In genomic region chr1:30977105-30977504, GRCh38 we compare ENCODE assay signal across 10 cellular contexts.
DNase-seq lines count a peak whose midpoint lies in the region; ATAC-seq and TF ChIP-seq lines count a peak whose summit lies in the region.
"Had no signal": no experiment of that assay in that cellular context is flagged by ENCODE, and none has a peak within 500 bp of the region (broad histone marks: within the 10 kb centered on the region; RNA-seq: fewer than 3 reads in every experiment).

No MANE protein-coding gene starts in this region.

- TF ChIP-seq CTCF in HFFc6 (IDR thresholded peaks at IDR 0.05) (peak; percentile 54), astrocyte of the spinal cord (IDR thresholded peaks at IDR 0.05; ENCODE audit: low read depth, low read length) (peak; percentile 37)

- H3K9me3 ChIP-seq in CD4-positive, alpha-beta memory T cell (ENCODE audit: control insufficient read depth in 1 of 2, low read length in 2 of 2) = no peaks in the 10 kb centered on the region
- H3K9me3 ChIP-seq in naive thymus-derived CD4-positive, alpha-beta T cell (ENCODE audit: control insufficient read depth in 2 of 3, low read length in 3 of 3) = no peaks in the 10 kb centered on the region

- H3K27me3 ChIP-seq in CD4-positive, alpha-beta memory T cell (ENCODE audit: insufficient read depth, low read length) = no peaks in the 10 kb centered on the region
- no peaks in the 10 kb centered on the region for H3K27me3 ChIP-seq in naive thymus-derived CD4-positive, alpha-beta T cell (ENCODE audit: control insufficient read depth in 2 of 2, insufficient read depth in 2 of 2, low read length in 2 of 2)
- no peaks in the 10 kb centered on the region for H3K27me3 ChIP-seq in H7 (ENCODE audit: control insufficient read depth, insufficient read depth, low read length)

- H3K27ac Mint-ChIP-seq in CD4-positive, alpha-beta memory T cell = peak overlapping the region in 5 of 7 donors; percentile 1 to 57 (median 54)
- H3K27ac Mint-ChIP-seq in HFFc6 = peak overlapping the region; percentile 53
- peak overlapping the region in 8 of 9 donors; percentile 5 to 83 (median 68) for H3K27ac Mint-ChIP-seq in naive thymus-derived CD4-positive, alpha-beta T cell

- H3K4me1 ChIP-seq in CD4-positive, alpha-beta memory T cell (ENCODE audit: insufficient read depth, low read length) = peaks cover 5% of the 10 kb centered on the region
- no peaks in the 10 kb centered on the region for H3K4me1 ChIP-seq in naive thymus-derived CD4-positive, alpha-beta T cell (ENCODE audit: control insufficient read depth in 2 of 2, insufficient read depth in 2 of 2, low read length in 2 of 2)

- no peak overlapping the region for H3K4me3 Mint-ChIP-seq in CD4-positive, alpha-beta memory T cell
- H3K4me3 Mint-ChIP-seq in HFFc6 = peak overlapping the region; percentile 19; the same call in 1 of the 2 replicates
- H3K4me3 Mint-ChIP-seq in naive thymus-derived CD4-positive, alpha-beta T cell = peak overlapping the region in 4 of 10 donors; percentile 4 to 38 (median 16)

- peaks cover 30% of the 10 kb centered on the region for H3K36me3 ChIP-seq in CD4-positive, alpha-beta memory T cell (ENCODE audit: insufficient read depth, low read length)
- H3K36me3 ChIP-seq in naive thymus-derived CD4-positive, alpha-beta T cell (ENCODE audit: control insufficient read depth in 2 of 3, insufficient read depth in 3 of 3, low read length in 3 of 3) = peaks cover 6 to 53% (median 12%) of the 10 kb centered on the region in 3 experiments
- peaks cover 13% of the 10 kb centered on the region for H3K36me3 ChIP-seq in H7 (replicated peaks; ENCODE audit: control insufficient read depth, insufficient read depth, low read length)

- H3K36me3 Mint-ChIP-seq in CD4-positive, alpha-beta memory T cell = peaks cover 58 to 69% of the 10 kb centered on the region in 2 donors
- peaks cover 49% of the 10 kb centered on the region for H3K36me3 Mint-ChIP-seq in HFFc6 (ENCODE audit: low read depth)
- peaks cover 20 to 59% (median 40%) of the 10 kb centered on the region in 5 donors for H3K36me3 Mint-ChIP-seq in naive thymus-derived CD4-positive, alpha-beta T cell

- POLR2A ChIA-PET in CD4-positive, alpha-beta memory T cell (lab: Charles Lee; ENCODE audit: partially characterized antibody) = no interaction called here
- POLR2A ChIA-PET in naive thymus-derived CD4-positive, alpha-beta T cell (lab: Charles Lee) = no interaction called here

- no peak overlapping the region for H3K27ac ChIP-seq in CD4-positive, alpha-beta memory T cell (ENCODE audit: low read depth, low read length)
- no peak overlapping the region for H3K27ac ChIP-seq in naive thymus-derived CD4-positive, alpha-beta T cell (ENCODE audit: low read depth, low read length)

- H3K4me1 Mint-ChIP-seq in CD4-positive, alpha-beta memory T cell = peaks cover 26 to 45% (median 28%) of the 10 kb centered on the region in 4 donors
- H3K4me1 Mint-ChIP-seq in HFFc6 (ENCODE audit: low read depth) = peaks cover 27% of the 10 kb centered on the region
- H3K4me1 Mint-ChIP-seq in naive thymus-derived CD4-positive, alpha-beta T cell = peaks cover 17 to 63% (median 46%) of the 10 kb centered on the region in 7 donors

- intact Hi-C loops in CD4-positive, alpha-beta memory T cell (cut with micrococcal nuclease) = no loop called here
- intact Hi-C loops in naive thymus-derived CD4-positive, alpha-beta T cell (cut with micrococcal nuclease) = loop anchor here in 1 of 2 donors (2.0 to 10.0 kb wide), 2 partner anchors 14 to 88 kb away; partner anchors contain the start of gene PUM1

- ATAC-seq in naive thymus-derived CD4-positive, alpha-beta T cell = no peak
- no peak for ATAC-seq in HG02870 (IDR thresholded peaks at IDR 0.05; ENCODE audit: unreplicated experiment)

- no peaks in the 10 kb centered on the region for H3K9me3 Mint-ChIP-seq in CD4-positive, alpha-beta memory T cell
- H3K9me3 Mint-ChIP-seq in HFFc6 = no peaks in the 10 kb centered on the region
- H3K9me3 Mint-ChIP-seq in naive thymus-derived CD4-positive, alpha-beta T cell = no peaks in the 10 kb centered on the region

- CTCF ChIA-PET in CD4-positive, alpha-beta memory T cell (lab: Charles Lee; ENCODE audit: partially characterized antibody) = no interaction called here
- CTCF ChIA-PET in naive thymus-derived CD4-positive, alpha-beta T cell (lab: Charles Lee) = interaction anchor here (0.6 kb wide), 1 partner anchor 144 kb away, joined by 3 read pairs; no protein-coding TSS in a partner anchor

- DNase-seq in CD4-positive, alpha-beta memory T cell = no peak
- peak; percentile 54 for DNase-seq in HFFc6
- peak; percentile 38 for DNase-seq in astrocyte of the spinal cord (ENCODE audit: low read depth, low spot score)
- DNase-seq in naive thymus-derived CD4-positive, alpha-beta T cell = no peak
- no peak for DNase-seq in SHP77 (lab: John Stamatoyannopoulos, UW)
- DNase-seq in H7 = no peak
- no peak for DNase-seq in DMS 273 treated with DMSO at 0.1 percent for 48 hours (lab: John Stamatoyannopoulos, UW)
- DNase-seq: hippocampal formation, NCI-H2029 had no signal

- H3K27me3 Mint-ChIP-seq in CD4-positive, alpha-beta memory T cell = no peaks in the 10 kb centered on the region
- peaks cover 3% of the 10 kb centered on the region for H3K27me3 Mint-ChIP-seq in HFFc6 (ENCODE audit: insufficient read depth)
- H3K27me3 Mint-ChIP-seq in naive thymus-derived CD4-positive, alpha-beta T cell = no peaks in the 10 kb centered on the region

- in situ Hi-C loops in astrocyte of the spinal cord (cut with HindIII; ENCODE audit: low sequenced_read_pairs) = no loop called here

- no peak overlapping the region for H3K4me3 ChIP-seq in CD4-positive, alpha-beta memory T cell (ENCODE audit: low read length in 2 of 2)
- H3K4me3 ChIP-seq in astrocyte of the spinal cord (ENCODE audit: low read depth, low read length) = no peak overlapping the region
- no peak overlapping the region for H3K4me3 ChIP-seq in naive thymus-derived CD4-positive, alpha-beta T cell (ENCODE audit: low read length)
- no peak overlapping the region for H3K4me3 ChIP-seq in H7 (ENCODE audit: insufficient read depth, low read depth, low read length)

Comparison
In these comparisons a context has a peak if more than half of its experiments do, and no peak if none do; other contexts are left out.
1. DNase-seq: peak in HFFc6 (single experiment) and astrocyte of the spinal cord (single experiment); none in CD4-positive, alpha-beta memory T cell (0 of 5), naive thymus-derived CD4-positive, alpha-beta T cell (0 of 9), SHP77 (0 of 2), H7 (single experiment) and DMS 273 treated with DMSO at 0.1 percent for 48 hours (single experiment).
2. Peak in every context shown above with its lines, with median percentiles within 50 percentile points of each other: H3K27ac Mint-ChIP-seq.